In the genomic region with DNA sequence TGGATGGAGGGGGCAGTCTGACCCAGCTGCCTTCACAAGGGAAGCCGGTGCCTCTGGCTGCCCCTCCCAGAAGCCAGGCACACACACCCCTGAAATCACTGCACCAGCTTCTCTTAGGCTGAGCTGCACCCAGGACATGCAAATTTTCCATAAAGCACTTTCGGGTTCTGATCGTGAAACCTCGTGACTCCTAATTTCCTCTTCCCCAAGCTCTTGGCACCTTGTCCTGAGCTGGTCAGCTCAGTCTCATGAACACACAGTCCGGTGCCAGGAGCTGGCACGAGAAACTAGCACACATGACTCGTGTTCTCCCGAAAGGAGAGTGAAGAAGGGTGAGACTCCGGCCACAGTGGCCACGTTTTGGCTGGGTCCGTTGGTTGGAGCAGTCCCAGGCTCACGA, we compare ENCODE assay signal across 10 cellular contexts. TPM values are rescaled to one million over a fixed set of nuclear protein-coding genes. Genes with fewer than 3 reads are reported as not detected.
DNase-seq lines count a peak whose midpoint lies in the region; ATAC-seq, FAIRE-seq and TF ChIP-seq lines count a peak whose summit lies in the region.
"Had no signal": no experiment of that assay in that cellular context is flagged by ENCODE, and none has a peak within 500 bp of the region (broad histone marks: within the 10 kb centered on the region; RNA-seq: fewer than 3 reads in every experiment).

No MANE protein-coding gene starts in this region.

- peaks cover 12% of the 10 kb centered on the region for H3K27me3 ChIP-seq in astrocyte (ENCODE audit: insufficient read depth, low read length)
- H3K27me3 ChIP-seq in left ventricle myocardium inferior (ENCODE audit: low read depth): no peaks in the 10 kb centered on the region
- H3K27me3 ChIP-seq in skeletal muscle satellite cell (ENCODE audit: control insufficient read depth, insufficient read depth, low read length): peaks cover 45% of the 10 kb centered on the region

- no peaks in the 10 kb centered on the region for H3K79me2 ChIP-seq in astrocyte (ENCODE audit: insufficient read depth, low read length)

- H3K27ac Mint-ChIP-seq in astrocyte (ENCODE audit: unreplicated experiment) (no peak overlapping the region), type B pancreatic cell (no peak overlapping the region)
- H3K27ac Mint-ChIP-seq in activated CD4-positive, alpha-beta memory T cell treated with anti-CD3 and anti-CD28 coated beads, Interleukin-2, amount 10 ng/mL, durations not matched to agents 7 days and 5 days: no peak overlapping the region

- H3K4me3 ChIP-seq in astrocyte (ENCODE audit: insufficient read depth, low read depth, low read length): no peak overlapping the region
- H3K4me3 ChIP-seq in left ventricle myocardium inferior: peak overlapping the region; percentile 11
- peak overlapping the region; percentile 10 for H3K4me3 ChIP-seq in skeletal muscle satellite cell (ENCODE audit: low read length)

- H3K4me3 Mint-ChIP-seq in astrocyte (ENCODE audit: unreplicated experiment) (peak overlapping the region; percentile 45), type B pancreatic cell (no peak overlapping the region)
- no peak overlapping the region for H3K4me3 Mint-ChIP-seq in activated CD4-positive, alpha-beta memory T cell treated with anti-CD3 and anti-CD28 coated beads, Interleukin-2, amount 10 ng/mL, durations not matched to agents 7 days and 5 days

- TF ChIP-seq CTCF in astrocyte (IDR thresholded peaks at IDR 0.05; ENCODE audit: insufficient read depth, low read depth, low read length) (no peak), left ventricle myocardium inferior (IDR thresholded peaks at IDR 0.05; ENCODE audit: borderline replicate concordance) (no peak), type B pancreatic cell (conservative IDR thresholded peaks at IDR 0.05) (no peak)

- no peak overlapping the region for H3K4me2 ChIP-seq in astrocyte (ENCODE audit: low read length)
- H3K4me2 ChIP-seq in skeletal muscle satellite cell (ENCODE audit: low read length): peak overlapping the region; percentile 53

- H3K4me1 Mint-ChIP-seq in astrocyte (ENCODE audit: low read depth, unreplicated experiment) (peaks cover 6% of the 10 kb centered on the region), type B pancreatic cell (ENCODE audit: unreplicated experiment) (peaks cover 11% of the 10 kb centered on the region)
- peaks cover 5% of the 10 kb centered on the region for H3K4me1 Mint-ChIP-seq in activated CD4-positive, alpha-beta memory T cell treated with anti-CD3 and anti-CD28 coated beads, Interleukin-2, amount 10 ng/mL, durations not matched to agents 7 days and 5 days

- POLR2A ChIA-PET in activated CD4-positive, alpha-beta memory T cell treated with anti-CD3 and anti-CD28 coated beads, Interleukin-2, amount 10 ng/mL, durations not matched to agents 7 days and 5 days (lab: Charles Lee): interaction anchor here (0.9 to 1.3 kb wide), 2 partner anchors 9 to 13 kb away, joined by 3 to 4 read pairs; no protein-coding TSS in a partner anchor

- H4K20me1 ChIP-seq in astrocyte (ENCODE audit: insufficient read depth, low read length): no peaks in the 10 kb centered on the region

- CTCF ChIA-PET in activated CD4-positive, alpha-beta memory T cell treated with anti-CD3 and anti-CD28 coated beads, Interleukin-2, amount 10 ng/mL, durations not matched to agents 7 days and 5 days (lab: Charles Lee): interaction anchor here (0.7 to 7.6 kb wide), 6 partner anchors 10 to 130 kb away, joined by 3 to 79 read pairs (median 12); no protein-coding TSS in a partner anchor

- H3K36me3 Mint-ChIP-seq in astrocyte (ENCODE audit: low read depth, unreplicated experiment): no peaks in the 10 kb centered on the region
- H3K36me3 Mint-ChIP-seq in activated CD4-positive, alpha-beta memory T cell treated with anti-CD3 and anti-CD28 coated beads, Interleukin-2, amount 10 ng/mL, durations not matched to agents 7 days and 5 days (ENCODE audit: low read depth): no peaks in the 10 kb centered on the region
- no peaks in the 10 kb centered on the region for H3K36me3 Mint-ChIP-seq in type B pancreatic cell

- DNase-seq in EH (ENCODE audit: low read depth) (peak; percentile 21), astrocyte (ENCODE audit: low read depth) (peak; percentile 39), left ventricle myocardium inferior (peak; percentile 81), type B pancreatic cell (ENCODE audit: extremely low spot score, unreplicated experiment) (no peak)
- no peak for DNase-seq in activated CD4-positive, alpha-beta T cell treated with anti-CD3 and anti-CD28 coated beads for 48 hours
- DNase-seq in activated CD4-positive, alpha-beta memory T cell treated with anti-CD3 and anti-CD28 coated beads, Interleukin-2, amount 10 ng/mL, durations not matched to agents 7 days and 5 days: no peak
- DNase-seq: Calu3, KG1 had no signal

- no peak overlapping the region for H3K27ac ChIP-seq in astrocyte (ENCODE audit: low read depth, low read length)
- peak overlapping the region; percentile 69 for H3K27ac ChIP-seq in left ventricle myocardium inferior (replicated peaks)

- H3K9ac ChIP-seq in astrocyte (ENCODE audit: low read length) (no peak overlapping the region), skeletal muscle satellite cell (ENCODE audit: low read depth, low read length) (no peak overlapping the region)

- H3K9me3 Mint-ChIP-seq in astrocyte (ENCODE audit: unreplicated experiment) (no peaks in the 10 kb centered on the region), type B pancreatic cell (no peaks in the 10 kb centered on the region)
- H3K9me3 Mint-ChIP-seq in activated CD4-positive, alpha-beta memory T cell treated with anti-CD3 and anti-CD28 coated beads, Interleukin-2, amount 10 ng/mL, durations not matched to agents 7 days and 5 days: no peaks in the 10 kb centered on the region

- no peak for FAIRE-seq in astrocyte (lab: Jason Lieb, UNC)

- no peak for ATAC-seq in GM21529 (IDR thresholded peaks at IDR 0.05; ENCODE audit: unreplicated experiment)

- H3K4me1 ChIP-seq in astrocyte (ENCODE audit: insufficient read depth, low read length) (peaks cover 19% of the 10 kb centered on the region), left ventricle myocardium inferior (peaks cover 58% of the 10 kb centered on the region), skeletal muscle satellite cell (ENCODE audit: control insufficient read depth, insufficient read depth, low read length) (peaks cover 19% of the 10 kb centered on the region)

- H3K9me3 ChIP-seq in astrocyte (ENCODE audit: insufficient read depth, low read depth, low read length) (no peaks in the 10 kb centered on the region), left ventricle myocardium inferior (replicated peaks) (no peaks in the 10 kb centered on the region), skeletal muscle satellite cell (replicated peaks; ENCODE audit: low read length) (no peaks in the 10 kb centered on the region)

- intact Hi-C loops in left ventricle myocardium inferior (cut with micrococcal nuclease): no loop called here

- H3K27me3 Mint-ChIP-seq in astrocyte (ENCODE audit: low read depth, unreplicated experiment): peaks cover 19% of the 10 kb centered on the region
- H3K27me3 Mint-ChIP-seq in activated CD4-positive, alpha-beta memory T cell treated with anti-CD3 and anti-CD28 coated beads, Interleukin-2, amount 10 ng/mL, durations not matched to agents 7 days and 5 days: peaks cover 23% of the 10 kb centered on the region
- peaks cover 33% of the 10 kb centered on the region for H3K27me3 Mint-ChIP-seq in type B pancreatic cell

- H3K36me3 ChIP-seq in astrocyte (ENCODE audit: insufficient read depth, low read length) (no peaks in the 10 kb centered on the region), left ventricle myocardium inferior (no peaks in the 10 kb centered on the region), skeletal muscle satellite cell (ENCODE audit: insufficient read depth, low read length) (no peaks in the 10 kb centered on the region)

- H2AFZ ChIP-seq in astrocyte (ENCODE audit: low read depth, low read length): no peak overlapping the region

RNA-seq across cellular contexts. Expression of a gene that starts 9.0 kb away (rescaled TPM):
- total RNA-seq in astrocyte: 70.9 and 85.0 TPM in 2 replicates
- 170 TPM for total RNA-seq in left ventricle myocardium inferior
- 45.9 and 69.0 TPM in 2 replicates for total RNA-seq in skeletal muscle satellite cell (2012; rRNA removed)
- 100 to 1,000 TPM; 144 to 145 TPM for total RNA-seq in activated CD4-positive, alpha-beta memory T cell treated with anti-CD3 and anti-CD28 coated beads, Interleukin-2, amount 10 ng/mL, durations not matched to agents 7 days and 5 days
- 50.7 and 63.6 TPM in 2 replicates for total RNA-seq in type B pancreatic cell (ENCODE audit: low replicate concordance)

Comparison
In these comparisons a context has a peak if more than half of its experiments do, and no peak if none do; other contexts are left out.
1. DNase-seq: peak in EH (single experiment), astrocyte (single experiment) and left ventricle myocardium inferior (single experiment); none in activated CD4-positive, alpha-beta T cell treated with anti-CD3 and anti-CD28 coated beads for 48 hours (single experiment), activated CD4-positive, alpha-beta memory T cell treated with anti-CD3 and anti-CD28 coated beads, Interleukin-2, amount 10 ng/mL, durations not matched to agents 7 days and 5 days (single experiment) and type B pancreatic cell (single experiment).